In the genomic region with DNA sequence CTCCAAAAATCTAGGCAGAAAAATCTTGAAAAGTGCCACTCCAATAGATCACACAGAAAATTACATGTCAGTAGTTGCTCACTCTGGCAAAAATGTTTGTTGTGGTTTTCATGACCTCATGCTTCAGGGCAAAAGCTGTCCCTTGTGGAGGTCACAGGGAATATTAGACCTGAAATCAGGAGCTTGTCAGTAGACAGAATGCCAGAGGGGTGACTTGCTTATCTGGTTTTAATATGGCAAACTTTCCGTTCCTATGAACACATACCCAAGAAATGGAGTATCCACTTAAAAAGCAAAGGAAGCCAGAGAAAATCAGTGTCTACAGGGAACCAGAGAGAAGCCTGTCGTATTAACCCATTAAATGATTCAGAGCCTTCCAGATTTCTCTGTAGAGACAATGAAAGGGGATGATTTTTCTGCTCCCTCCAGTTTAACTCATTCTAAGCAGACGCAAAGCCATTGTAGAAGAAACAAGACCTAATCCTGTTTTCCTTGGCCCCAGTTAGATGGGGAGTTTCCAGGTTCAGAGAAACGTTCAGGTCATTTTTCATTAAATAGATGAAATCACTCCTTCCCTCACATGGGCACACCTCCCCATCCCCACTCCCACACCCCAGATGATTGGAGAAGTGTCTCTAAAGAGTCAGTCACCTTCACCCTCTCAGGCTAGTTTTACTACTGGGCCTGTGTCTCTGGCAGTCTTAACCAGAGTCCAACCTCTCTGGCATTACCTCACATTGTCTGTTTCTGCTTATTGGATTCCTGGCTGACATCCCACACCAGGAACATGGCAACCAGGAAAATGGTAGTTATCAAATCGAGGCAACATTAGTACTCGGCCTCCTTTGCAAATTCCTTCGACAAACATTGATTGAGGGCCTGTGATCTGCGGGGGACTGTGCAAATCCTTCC, we compare ENCODE assay signal across 8 cellular contexts. TPM values are rescaled to one million over a fixed set of nuclear protein-coding genes. Genes with fewer than 3 reads are reported as not detected.
A peak's percentile ranks its signal among the peaks of the same experiment; 100 is the strongest.
DNase-seq lines count a peak whose midpoint lies in the region; ATAC-seq and TF ChIP-seq lines count a peak whose summit lies in the region.
"Had no signal": no experiment of that assay in that cellular context is flagged by ENCODE, and none has a peak within 500 bp of the region (broad histone marks: within the 10 kb centered on the region; RNA-seq: fewer than 3 reads in every experiment).

No MANE protein-coding gene starts in this region.

- H3K4me3 ChIP-seq in hepatocyte (no peak overlapping the region), suprapubic skin (no peak overlapping the region)
- no peak overlapping the region for H3K4me3 ChIP-seq in naive thymus-derived CD4-positive, alpha-beta T cell (ENCODE audit: low read length)

- no peaks in the 10 kb centered on the region for H3K9me3 ChIP-seq in hepatocyte (ENCODE audit: low read depth)
- no peaks in the 10 kb centered on the region for H3K9me3 ChIP-seq in suprapubic skin
- H3K9me3 ChIP-seq in naive thymus-derived CD4-positive, alpha-beta T cell (ENCODE audit: control insufficient read depth in 2 of 3, low read length in 3 of 3), result no peaks in the 10 kb centered on the region

- WGBS in hepatocyte (ENCODE audit: low lambda C conversion rate, missing lambda C conversion rate), result 57% methylated on average over 8 of the region's 8 CpGs
- 62% methylated on average over 8 of the region's 8 CpGs for WGBS in suprapubic skin

- H3K9me2 ChIP-seq in hepatocyte (replicated peaks; ENCODE audit: insufficient read depth), result no peaks in the 10 kb centered on the region

- CTCF ChIA-PET in naive thymus-derived CD4-positive, alpha-beta T cell (lab: Charles Lee), result no interaction called here

- H3K27me3 ChIP-seq in hepatocyte, result no peaks in the 10 kb centered on the region
- peaks cover 33% of the 10 kb centered on the region for H3K27me3 ChIP-seq in suprapubic skin
- H3K27me3 ChIP-seq in naive thymus-derived CD4-positive, alpha-beta T cell (ENCODE audit: control insufficient read depth in 2 of 2, insufficient read depth in 2 of 2, low read length in 2 of 2), result no peaks in the 10 kb centered on the region

- TF ChIP-seq EP300 in suprapubic skin (IDR thresholded peaks at IDR 0.05), result no peak

- intact Hi-C loops in naive thymus-derived CD4-positive, alpha-beta T cell (cut with micrococcal nuclease), result no loop called here

- peak overlapping the region; percentile 62; the same call in 1 of the 2 replicates for H3K27ac Mint-ChIP-seq in HFFc6
- H3K27ac Mint-ChIP-seq in naive thymus-derived CD4-positive, alpha-beta T cell, result no peak overlapping the region
- H3K27ac Mint-ChIP-seq: immature natural killer cell had no signal

- no peak for TF ChIP-seq POLR2A in suprapubic skin (IDR thresholded peaks at IDR 0.05)

- peak overlapping the region; percentile 88 for H3K4me2 ChIP-seq in hepatocyte

- TF ChIP-seq CTCF in HFFc6 (IDR thresholded peaks at IDR 0.05), result no peak
- no peak for TF ChIP-seq CTCF in VCaP (conservative IDR thresholded peaks at IDR 0.05)
- TF ChIP-seq CTCF in hepatocyte (IDR thresholded peaks at IDR 0.05; ENCODE audit: poor library complexity), result no peak
- TF ChIP-seq CTCF in suprapubic skin (IDR thresholded peaks at IDR 0.05), result no peak

- no peaks in the 10 kb centered on the region for H3K9me3 Mint-ChIP-seq in HFFc6
- H3K9me3 Mint-ChIP-seq in naive thymus-derived CD4-positive, alpha-beta T cell, result peaks cover 0 to 12% (median 0%) of the 10 kb centered on the region in 11 donors

- H3K4me1 ChIP-seq in hepatocyte (ENCODE audit: insufficient read depth) (peaks cover 14% of the 10 kb centered on the region), suprapubic skin (peaks cover 17% of the 10 kb centered on the region)
- H3K4me1 ChIP-seq in naive thymus-derived CD4-positive, alpha-beta T cell (ENCODE audit: control insufficient read depth in 2 of 2, insufficient read depth in 2 of 2, low read length in 2 of 2), result no peaks in the 10 kb centered on the region

- ATAC-seq in HG03139 (IDR thresholded peaks at IDR 0.05; ENCODE audit: unreplicated experiment), result no peak
- ATAC-seq in HG02840 (IDR thresholded peaks at IDR 0.05; ENCODE audit: low FRiP score, unreplicated experiment), result no peak
- ATAC-seq in naive thymus-derived CD4-positive, alpha-beta T cell, result no peak

- H3K4me1 Mint-ChIP-seq in HFFc6 (ENCODE audit: low read depth), result peaks cover 40% of the 10 kb centered on the region
- H3K4me1 Mint-ChIP-seq in naive thymus-derived CD4-positive, alpha-beta T cell, result peaks cover 3 to 10% (median 5%) of the 10 kb centered on the region in 7 donors

- no peak overlapping the region for H2AFZ ChIP-seq in hepatocyte

- peak; percentile 80 for DNase-seq in HFFc6
- DNase-seq in hepatocyte (ENCODE audit: low spot score), result peak; percentile 53
- no peak for DNase-seq in suprapubic skin (ENCODE audit: low spot score in 2 of 2)
- no peak for DNase-seq in naive thymus-derived CD4-positive, alpha-beta T cell
- DNase-seq: immature natural killer cell had no signal

- peaks cover 12% of the 10 kb centered on the region; the same call in 1 of the 2 replicates for H3K36me3 Mint-ChIP-seq in HFFc6 (ENCODE audit: low read depth)
- H3K36me3 Mint-ChIP-seq in naive thymus-derived CD4-positive, alpha-beta T cell, result peaks cover 0 to 15% (median 4%) of the 10 kb centered on the region in 5 donors

- POLR2A ChIA-PET in naive thymus-derived CD4-positive, alpha-beta T cell (lab: Charles Lee), result no interaction called here

- H4K20me1 ChIP-seq in hepatocyte (ENCODE audit: insufficient read depth, poor library complexity, severe bottlenecking), result peaks cover 30% of the 10 kb centered on the region

- H3K27me3 Mint-ChIP-seq in HFFc6 (ENCODE audit: insufficient read depth), result peaks cover 2% of the 10 kb centered on the region; the same call in 1 of the 2 replicates
- H3K27me3 Mint-ChIP-seq in naive thymus-derived CD4-positive, alpha-beta T cell, result peaks cover 30 to 47% (median 40%) of the 10 kb centered on the region in 5 donors

- H3K4me3 Mint-ChIP-seq in HFFc6, result no peak overlapping the region
- H3K4me3 Mint-ChIP-seq in naive thymus-derived CD4-positive, alpha-beta T cell, result no peak overlapping the region
- H3K4me3 Mint-ChIP-seq: immature natural killer cell had no signal

- peaks cover 33% of the 10 kb centered on the region for H3K79me2 ChIP-seq in hepatocyte

- H3K36me3 ChIP-seq in hepatocyte (replicated peaks; ENCODE audit: insufficient read depth, low read depth) (no peaks in the 10 kb centered on the region), suprapubic skin (peaks cover 3% of the 10 kb centered on the region)
- H3K36me3 ChIP-seq in naive thymus-derived CD4-positive, alpha-beta T cell (ENCODE audit: control insufficient read depth in 2 of 3, insufficient read depth in 3 of 3, low read length in 3 of 3), result no peaks in the 10 kb centered on the region

- H3K27ac ChIP-seq in VCaP (peak overlapping the region; percentile 89), hepatocyte (peak overlapping the region; percentile 67), suprapubic skin (peak overlapping the region; percentile 41)
- H3K27ac ChIP-seq in naive thymus-derived CD4-positive, alpha-beta T cell (ENCODE audit: low read depth, low read length), result no peak overlapping the region

RNA-seq across cellular contexts. Expression of a gene that starts 6.0 kb away (rescaled TPM):
- 1 to 10 TPM in 3 of 6 experiments, under 1 TPM in 3; 0.71 to 4.2 (median 1.00) TPM for total RNA-seq in HFFc6 (2021; fragmentation: NEBNext Ultra II Directional; extraction: Animal tissue kit (Norgen Biotek cat#: 25700))
- total RNA-seq in hepatocyte (31.8 and 36.9 TPM in 2 replicates), suprapubic skin (10 to 100 TPM; 30.0 to 52.3 (median 42.9) TPM)
- 74.6 and 87.3 TPM in 2 replicates for polyA plus RNA-seq in hepatocyte
- not detected for total RNA-seq in naive thymus-derived CD4-positive, alpha-beta T cell
- not detected for polyA plus RNA-seq in naive thymus-derived CD4-positive, alpha-beta T cell
- polyA plus RNA-seq: immature natural killer cell had no signal

Comparison
In these comparisons a context has a peak if more than half of its experiments do, and no peak if none do; other contexts are left out.
1. DNase-seq: peak in HFFc6 (single experiment) and hepatocyte (single experiment); none in suprapubic skin (0 of 2) and naive thymus-derived CD4-positive, alpha-beta T cell (0 of 9).